In genomic region chr22:42662114-42663021, GRCh38 we compare ENCODE assay signal across 9 cellular contexts. TPM values are rescaled to one million over a fixed set of nuclear protein-coding genes. Genes with fewer than 3 reads are reported as not detected.
DNase-seq lines count a peak whose midpoint lies in the region; ATAC-seq and TF ChIP-seq lines count a peak whose summit lies in the region.
"Had no signal": no experiment of that assay in that cellular context is flagged by ENCODE, and none has a peak within 500 bp of the region (broad histone marks: within the 10 kb centered on the region; RNA-seq: fewer than 3 reads in every experiment).

No MANE protein-coding gene starts in this region.

- peak overlapping the region; percentile 97 for H3K4me2 ChIP-seq in PC-9
- no peak overlapping the region for H3K4me2 ChIP-seq in neural cell (ENCODE audit: low read length)

- H3K79me2 ChIP-seq in PC-9 (ENCODE audit: low read depth) (no peaks in the 10 kb centered on the region), neural cell (replicated peaks; ENCODE audit: insufficient read depth, low read length) (no peaks in the 10 kb centered on the region)

- H3K4me3 Mint-ChIP-seq in Calu3 (ENCODE audit: low read depth, unreplicated experiment), result peak overlapping the region; percentile 75
- H3K4me3 Mint-ChIP-seq in stimulated activated naive CD8-positive, alpha-beta T cell treated with anti-CD3 and anti-CD28 coated beads, Interleukin-15, amount 100 ng/mL, for 72 hours, result peak overlapping the region; percentile 74 to 82

- H3K9me3 Mint-ChIP-seq in Calu3 (ENCODE audit: low read depth, unreplicated experiment), result no peaks in the 10 kb centered on the region
- no peaks in the 10 kb centered on the region for H3K9me3 Mint-ChIP-seq in stimulated activated naive CD8-positive, alpha-beta T cell treated with anti-CD3 and anti-CD28 coated beads, Interleukin-15, amount 100 ng/mL, for 72 hours

- H4K20me1 ChIP-seq in PC-9 (ENCODE audit: insufficient read depth) (no peaks in the 10 kb centered on the region), neural cell (ENCODE audit: insufficient read depth) (no peaks in the 10 kb centered on the region)

- CTCF ChIA-PET in Calu3 (lab: Charles Lee) (no interaction called here), PC-9 (lab: Charles Lee) (interaction anchor here (0.6 to 0.7 kb wide), 4 partner anchors 44 to 718 kb away, joined by 3 to 7 read pairs (median 4); no protein-coding TSS in a partner anchor)

- peak; percentile 70 for TF ChIP-seq RAD21 in neural cell (conservative IDR thresholded peaks at IDR 0.05)

- H3K9ac ChIP-seq in neural cell (ENCODE audit: low read length), result peak overlapping the region; percentile 44

- no peak overlapping the region for H3K27ac Mint-ChIP-seq in Calu3 (ENCODE audit: unreplicated experiment)
- H3K27ac Mint-ChIP-seq in stimulated activated naive CD8-positive, alpha-beta T cell treated with anti-CD3 and anti-CD28 coated beads, Interleukin-15, amount 100 ng/mL, for 72 hours, result peak overlapping the region in 1 of 2 donors; percentile 63

- POLR2A ChIA-PET in PC-9 (lab: Charles Lee; ENCODE audit: unreplicated experiment), result no interaction called here

- H3K27ac ChIP-seq in PC-9, result no peak overlapping the region
- H3K27ac ChIP-seq in neural cell (ENCODE audit: low read length), result no peak overlapping the region

- peaks cover 7% of the 10 kb centered on the region for H3K36me3 Mint-ChIP-seq in Calu3 (ENCODE audit: insufficient read depth, unreplicated experiment)

- H3F3A ChIP-seq in PC-9 (ENCODE audit: insufficient read depth, low read depth), result peaks cover 21% of the 10 kb centered on the region; the same call in 1 of the 2 replicates
- H3F3A ChIP-seq in neural cell (ENCODE audit: insufficient read depth, low read length, poor library complexity, severe bottlenecking), result no peaks in the 10 kb centered on the region

- no peaks in the 10 kb centered on the region for H3K4me1 Mint-ChIP-seq in Calu3 (ENCODE audit: low read depth, unreplicated experiment)
- no peaks in the 10 kb centered on the region for H3K4me1 Mint-ChIP-seq in stimulated activated naive CD8-positive, alpha-beta T cell treated with anti-CD3 and anti-CD28 coated beads, Interleukin-15, amount 100 ng/mL, for 72 hours

- H3K9me2 ChIP-seq in PC-9 (ENCODE audit: insufficient read depth) (no peaks in the 10 kb centered on the region), neural cell (ENCODE audit: insufficient read depth, low read length) (no peaks in the 10 kb centered on the region)

- peak; percentile 93 for TF ChIP-seq CTCF in Calu3 (IDR thresholded peaks at IDR 0.05; ENCODE audit: unreplicated experiment)
- TF ChIP-seq CTCF in HFF-Myc (IDR thresholded peaks at IDR 0.05; ENCODE audit: low read depth, low read length, missing control alignments), result peak; percentile 87
- TF ChIP-seq CTCF in PC-9 (conservative IDR thresholded peaks at IDR 0.05), result peak; percentile 91
- TF ChIP-seq CTCF in fibroblast of villous mesenchyme (IDR thresholded peaks at IDR 0.05; ENCODE audit: insufficient read depth, low read depth, low read length), result peak; percentile 85
- peak; percentile 83 for TF ChIP-seq CTCF in neural cell (IDR thresholded peaks at IDR 0.05; ENCODE audit: poor library complexity, severe bottlenecking)

- DNase-seq in Calu3, result peak; percentile 89
- no peak for DNase-seq in HFF-Myc (ENCODE audit: extremely low read depth, low read depth)
- DNase-seq in PC-9, result peak in 1 of 2 experiments; percentile 71
- DNase-seq in activated T-helper 1 cell treated with anti-CD3 and anti-CD28 coated beads, Interleukin-2, amount 50 U/mL, for 16 hours (ENCODE audit: low read depth in 1 of 2, low spot score in 1 of 2), result peak; percentile 67 to 72
- DNase-seq in fibroblast of villous mesenchyme (ENCODE audit: low read depth), result peak; percentile 71
- peak; percentile 79 to 82 for DNase-seq in stimulated activated naive CD8-positive, alpha-beta T cell treated with anti-CD3 and anti-CD28 coated beads, Interleukin-15, amount 100 ng/mL, for 72 hours

- H3K9me3 ChIP-seq in PC-9 (ENCODE audit: insufficient read depth, low read depth) (no peaks in the 10 kb centered on the region), neural cell (ENCODE audit: low read length) (no peaks in the 10 kb centered on the region)

- BruUV-seq in Calu3 (replicated peaks; lab: Mats Ljungman, UMichigan) (no TSS peak), PC-9 (replicated peaks; lab: Mats Ljungman, UMichigan) (TSS peak; percentile 99)

- H3K27me3 ChIP-seq in PC-9 (ENCODE audit: insufficient read depth, low read depth), result no peaks in the 10 kb centered on the region
- H3K27me3 ChIP-seq in neural cell (ENCODE audit: insufficient read depth, low read depth, low read length), result peaks cover 14% of the 10 kb centered on the region

- H3K4me1 ChIP-seq in PC-9 (replicated peaks; ENCODE audit: insufficient read depth), result no peaks in the 10 kb centered on the region

- H3K4me3 ChIP-seq in HFF-Myc (replicated peaks; ENCODE audit: low read depth, low read length) (peak overlapping the region; percentile 48), PC-9 (peak overlapping the region; percentile 60), fibroblast of villous mesenchyme (ENCODE audit: low read depth, low read length) (peak overlapping the region; percentile 66), neural cell (ENCODE audit: low read length) (peak overlapping the region; percentile 65)

- TF ChIP-seq EP300 in neural cell (conservative IDR thresholded peaks at IDR 0.05; ENCODE audit: poor library complexity, severe bottlenecking), result no peak

- intact Hi-C loops in Calu3 (cut with micrococcal nuclease; ENCODE audit: unreplicated experiment), result no loop called here
- intact Hi-C loops in PC-9 (cut with micrococcal nuclease; ENCODE audit: unreplicated experiment), result loop anchor here (1.0 to 2.0 kb wide), 3 partner anchors 118 to 205 kb away; no protein-coding TSS in a partner anchor

- H3K36me3 ChIP-seq in PC-9 (ENCODE audit: low read depth) (no peaks in the 10 kb centered on the region), neural cell (ENCODE audit: insufficient read depth, low read length) (no peaks in the 10 kb centered on the region)

- H2AFZ ChIP-seq in PC-9, result peak overlapping the region; percentile 89
- H2AFZ ChIP-seq in neural cell (ENCODE audit: low read depth, low read length), result peak overlapping the region; percentile 8

- H3K27me3 Mint-ChIP-seq in Calu3 (ENCODE audit: unreplicated experiment), result no peaks in the 10 kb centered on the region
- H3K27me3 Mint-ChIP-seq in stimulated activated naive CD8-positive, alpha-beta T cell treated with anti-CD3 and anti-CD28 coated beads, Interleukin-15, amount 100 ng/mL, for 72 hours, result peaks cover 5% of the 10 kb centered on the region

- peak; percentile 91 for ATAC-seq in stimulated activated naive CD8-positive, alpha-beta T cell treated with anti-CD3 and anti-CD28 coated beads, Interleukin-15, amount 100 ng/mL, for 72 hours
- ATAC-seq in HG03520 (IDR thresholded peaks at IDR 0.05; ENCODE audit: unreplicated experiment), result no peak

TF ChIP-seq in neural cell, 6 proteins besides CTCF, POLR2A, EP300 and RAD21:
- TF ChIP-seq POLR2AphosphoS5 (IDR thresholded peaks at IDR 0.05) (no peak), EZH2 (IDR thresholded peaks at IDR 0.05; ENCODE audit: borderline replicate concordance, insufficient read depth, low read length, poor library complexity, severe bottlenecking) (no peak), TAF1 (IDR thresholded peaks at IDR 0.05; ENCODE audit: low read depth) (no peak), SMC3 (conservative IDR thresholded peaks at IDR 0.05; ENCODE audit: poor library complexity) (peak; percentile 74), MXI1 (conservative IDR thresholded peaks at IDR 0.05; ENCODE audit: poor library complexity, severe bottlenecking) (no peak), REST (IDR thresholded peaks at IDR 0.05; ENCODE audit: borderline replicate concordance) (no peak)
TF ChIP-seq in neural cell: peak in this region for 1.

RNA-seq across cellular contexts. Expression of gene CYB5R3, which starts 13.2 kb away (rescaled TPM):
- total RNA-seq in Calu3 (2022), result 101 and 102 TPM in 2 replicates
- total RNA-seq in PC-9 (2021), result 97.6 and 106 TPM in 2 replicates
- 57.9 and 67.0 TPM in 2 replicates for total RNA-seq in fibroblast of villous mesenchyme
- 17.2 and 20.2 TPM in 2 replicates for polyA plus RNA-seq in neural cell
- 23.4 and 24.1 TPM in 2 replicates for polyA minus RNA-seq in neural cell

RNA-seq across cellular contexts. Expression of gene ATP5MGL, which starts 22.0 kb away (rescaled TPM):
- total RNA-seq in Calu3 (2022) (0.66 and 1.1 TPM in 2 replicates), PC-9 (2021) (0.79 and 1.1 TPM in 2 replicates), fibroblast of villous mesenchyme (0.43 and 0.64 TPM in 2 replicates)
- not detected in 2 replicates for polyA plus RNA-seq in neural cell
- polyA minus RNA-seq in neural cell, result not detected in 2 replicates
- total RNA-seq: glomerular endothelial cell had no signal

RNA-seq across cellular contexts. Expression of gene POLDIP3, which starts 47.7 kb away (rescaled TPM):
- total RNA-seq in Calu3 (2022) (59.4 and 60.1 TPM in 2 replicates), PC-9 (2021) (60.1 and 62.9 TPM in 2 replicates), fibroblast of villous mesenchyme (22.5 and 26.3 TPM in 2 replicates)
- polyA plus RNA-seq in neural cell, result 56.9 and 63.1 TPM in 2 replicates
- polyA minus RNA-seq in neural cell, result 50.6 and 52.3 TPM in 2 replicates

RNA-seq across cellular contexts. Expression of gene A4GALT, which starts 58.3 kb away (rescaled TPM):
- total RNA-seq in Calu3 (2022), result 8.6 and 10.5 TPM in 2 replicates
- 17.1 and 19.3 TPM in 2 replicates for total RNA-seq in PC-9 (2021)
- total RNA-seq in fibroblast of villous mesenchyme, result 9.0 and 11.2 TPM in 2 replicates
- polyA plus RNA-seq in neural cell, result not detected in 2 replicates
- not detected in 2 replicates for polyA minus RNA-seq in neural cell
